In the genomic region with DNA sequence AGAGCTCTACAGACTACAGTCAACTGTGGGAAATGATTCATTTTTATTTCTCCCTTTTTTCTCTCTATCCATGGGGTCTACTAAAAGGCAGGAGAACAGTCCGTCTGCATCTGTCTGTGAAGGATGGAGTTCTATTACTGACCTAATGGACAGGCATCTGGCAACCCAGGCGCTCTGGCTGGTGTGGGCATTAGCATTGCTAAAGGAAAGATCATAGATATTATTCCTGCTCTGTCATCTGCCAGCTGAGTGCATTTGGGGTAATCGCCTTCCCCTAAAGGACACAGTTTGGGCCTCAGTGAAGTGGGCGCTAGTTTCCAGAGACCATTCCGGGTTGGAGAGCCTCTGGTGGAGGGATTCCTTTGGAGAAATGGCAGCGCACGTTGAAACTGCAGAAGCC, we compare ENCODE assay signal across 6 cellular contexts.
"Had no signal": no experiment of that assay in that cellular context is flagged by ENCODE, and none has a peak within 500 bp of the region (broad histone marks: within the 10 kb centered on the region; RNA-seq: fewer than 3 reads in every experiment).

No MANE protein-coding gene starts in this region.

- H3K4me3 ChIP-seq: K562 had no signal

- DNase-seq: IMR-90, KBM-7, KG1 had no signal

- ATAC-seq: HepG2, K562 had no signal

- H3K27ac ChIP-seq: HL-60 had no signal
